Comparison of ENCODE assay signal across 8 cellular contexts in the genomic region with DNA sequence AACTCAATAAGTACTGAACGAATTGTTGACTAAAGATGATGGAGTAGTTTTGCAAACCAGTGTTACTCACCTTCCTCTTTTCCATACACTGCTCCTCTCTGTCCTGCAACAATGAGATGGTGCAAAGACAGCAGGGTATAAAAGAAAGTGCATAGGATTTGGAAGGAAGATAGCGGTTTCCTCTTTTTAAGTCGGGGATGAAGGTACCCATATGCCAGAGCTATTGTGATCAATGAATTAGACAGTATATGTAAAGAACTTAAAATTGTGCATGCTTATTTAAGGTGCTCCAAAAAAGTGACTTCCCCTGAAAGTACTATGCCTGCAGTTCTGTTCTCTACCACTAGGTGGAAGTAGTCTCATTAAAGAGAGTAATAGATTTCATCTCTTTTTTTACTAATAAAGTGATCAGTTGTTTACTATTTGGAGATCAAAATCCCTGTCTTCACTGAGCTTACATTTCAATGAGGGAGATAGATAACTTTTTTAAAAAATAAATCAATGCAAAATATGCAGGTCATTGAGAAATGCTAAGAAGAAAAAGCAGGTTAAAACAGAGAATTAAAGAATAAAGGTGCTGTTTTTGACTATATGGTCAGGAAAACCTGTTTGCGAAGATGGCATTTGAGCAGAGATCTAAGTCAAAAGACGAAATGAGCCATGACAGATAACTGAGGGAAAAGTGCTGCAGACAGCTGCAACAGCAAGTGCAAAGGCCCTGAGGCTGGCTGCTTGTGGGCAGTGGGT.
A peak's percentile ranks its signal among the peaks of the same experiment; 100 is the strongest.
DNase-seq lines count a peak whose midpoint lies in the region; ATAC-seq and TF ChIP-seq lines count a peak whose summit lies in the region.

No MANE protein-coding gene starts in this region.

- H3K4me3 ChIP-seq in BJ (ENCODE audit: low read depth, low read length) (no peak overlapping the region), H7 (ENCODE audit: insufficient read depth, low read depth, low read length) (no peak overlapping the region), SU-DHL-6 (ENCODE audit: insufficient read depth, low read length, poor library complexity, severe bottlenecking) (no peak overlapping the region)

- no peaks in the 10 kb centered on the region for H3K79me2 ChIP-seq in SU-DHL-6 (ENCODE audit: insufficient read depth, low read length)

- H3K9ac ChIP-seq in SU-DHL-6 (ENCODE audit: low read length), result no peak overlapping the region

- POLR2A ChIA-PET in BJ (lab: Charles Lee), result no interaction called here

- no peak overlapping the region for H3K4me2 ChIP-seq in SU-DHL-6 (ENCODE audit: low read depth, low read length, poor library complexity, severe bottlenecking)

- peaks cover 5% of the 10 kb centered on the region; the same call in 1 of the 2 replicates for H3K9me3 ChIP-seq in SU-DHL-6 (ENCODE audit: insufficient read depth, low read length)

- ATAC-seq in GM18909 (IDR thresholded peaks at IDR 0.05; ENCODE audit: poor library complexity, unreplicated experiment) (no peak), HG03159 (IDR thresholded peaks at IDR 0.05; ENCODE audit: unreplicated experiment) (no peak)

- H3K27me3 ChIP-seq in BJ (ENCODE audit: control insufficient read depth, insufficient read depth, low read length) (no peaks in the 10 kb centered on the region), H7 (ENCODE audit: control insufficient read depth, insufficient read depth, low read length) (no peaks in the 10 kb centered on the region; the same call in 1 of the 2 replicates), SU-DHL-6 (ENCODE audit: low read length) (no peaks in the 10 kb centered on the region)

- H3K36me3 ChIP-seq in BJ (ENCODE audit: control insufficient read depth, insufficient read depth, low read length) (no peaks in the 10 kb centered on the region), H7 (replicated peaks; ENCODE audit: control insufficient read depth, insufficient read depth, low read length) (no peaks in the 10 kb centered on the region), SU-DHL-6 (ENCODE audit: low read length) (peaks cover 5% of the 10 kb centered on the region; the same call in 1 of the 2 replicates)

- peak; percentile 73 for TF ChIP-seq CTCF in BJ (IDR thresholded peaks at IDR 0.05; ENCODE audit: insufficient read depth, low read depth, low read length)
- peak; percentile 97 for TF ChIP-seq CTCF in SU-DHL-6 (IDR thresholded peaks at IDR 0.05; ENCODE audit: insufficient read depth, low read length, poor library complexity, severe bottlenecking)

- no peaks in the 10 kb centered on the region for H3K9me2 ChIP-seq in SU-DHL-6 (replicated peaks; ENCODE audit: insufficient read depth, low read length)

- H3K27ac ChIP-seq in SU-DHL-6 (ENCODE audit: low read depth, low read length), result no peak overlapping the region

- H3F3A ChIP-seq in SU-DHL-6 (ENCODE audit: insufficient read depth), result no peaks in the 10 kb centered on the region

- DNase-seq in BJ (ENCODE audit: low read depth) (no peak), H7 (peak; percentile 20), iPS-NIHi7 (ENCODE audit: extremely low spot score) (peak; percentile 40), cortex of kidney (lab: John Stamatoyannopoulos, UW) (no peak)
- no peak for DNase-seq in effector CD8-positive, alpha-beta T cell (lab: John Stamatoyannopoulos, UW)

- no peaks in the 10 kb centered on the region for H4K20me1 ChIP-seq in SU-DHL-6 (ENCODE audit: low read depth, low read length)

- no peak overlapping the region for H2AFZ ChIP-seq in SU-DHL-6 (ENCODE audit: low read depth, low read length, severe bottlenecking)

- CTCF ChIA-PET in BJ (lab: Yijun Ruan, JAX), result interaction anchor here (0.5 to 4.1 kb wide), 11 partner anchors 8 to 636 kb away, joined by 3 to 34 read pairs (median 5); no protein-coding TSS in a partner anchor

Comparison
In these comparisons a context has a peak if more than half of its experiments do, and no peak if none do; other contexts are left out.
1. DNase-seq: peak in H7 (single experiment) and iPS-NIHi7 (single experiment); none in BJ (single experiment), effector CD8-positive, alpha-beta T cell (single experiment) and cortex of kidney (single experiment).